ENCODE assay signal across 8 cellular contexts in genomic region chr6:158686791-158687381, GRCh38.
DNase-seq lines count a peak whose midpoint lies in the region; ATAC-seq lines count a peak whose summit lies in the region.
"Had no signal": no experiment of that assay in that cellular context is flagged by ENCODE, and none has a peak within 500 bp of the region (broad histone marks: within the 10 kb centered on the region; RNA-seq: fewer than 3 reads in every experiment).

No MANE protein-coding gene starts in this region.

- ATAC-seq in GM19468 (IDR thresholded peaks at IDR 0.05; ENCODE audit: extremely low read depth, unreplicated experiment) (peak; percentile 73), HG03378 (IDR thresholded peaks at IDR 0.05; ENCODE audit: unreplicated experiment) (peak; percentile 84)

- DNase-seq in activated T-helper 1 cell treated with Interleukin-2 at 50 U/mL for 16 hours (ENCODE audit: low read depth): peak; percentile 13
- peak; percentile 41 for DNase-seq in stimulated activated CD8-positive, alpha-beta memory T cell treated with anti-CD3 and anti-CD28 coated beads, Interleukin-4, amount 100 ng/mL, for 48 hours
- no peak for DNase-seq in islet precursor cell
- no peak for DNase-seq in SKM-1 treated with dmso at 0.1 percent for 144 hours (lab: John Stamatoyannopoulos, UW; ENCODE audit: unreplicated experiment)
- DNase-seq in SHP77 treated with DMSO at 0.1 percent for 48 hours (lab: John Stamatoyannopoulos, UW): no peak
- DNase-seq: IMR-90 had no signal

Comparison
In these comparisons a context has a peak if more than half of its experiments do, and no peak if none do; other contexts are left out.
1. DNase-seq: peak in activated T-helper 1 cell treated with Interleukin-2 at 50 U/mL for 16 hours (single experiment) and stimulated activated CD8-positive, alpha-beta memory T cell treated with anti-CD3 and anti-CD28 coated beads, Interleukin-4, amount 100 ng/mL, for 48 hours (single experiment); none in islet precursor cell (single experiment), SKM-1 treated with dmso at 0.1 percent for 144 hours (single experiment) and SHP77 treated with DMSO at 0.1 percent for 48 hours (single experiment).